8 cellular contexts compared by ENCODE assay signal in the genomic region with DNA sequence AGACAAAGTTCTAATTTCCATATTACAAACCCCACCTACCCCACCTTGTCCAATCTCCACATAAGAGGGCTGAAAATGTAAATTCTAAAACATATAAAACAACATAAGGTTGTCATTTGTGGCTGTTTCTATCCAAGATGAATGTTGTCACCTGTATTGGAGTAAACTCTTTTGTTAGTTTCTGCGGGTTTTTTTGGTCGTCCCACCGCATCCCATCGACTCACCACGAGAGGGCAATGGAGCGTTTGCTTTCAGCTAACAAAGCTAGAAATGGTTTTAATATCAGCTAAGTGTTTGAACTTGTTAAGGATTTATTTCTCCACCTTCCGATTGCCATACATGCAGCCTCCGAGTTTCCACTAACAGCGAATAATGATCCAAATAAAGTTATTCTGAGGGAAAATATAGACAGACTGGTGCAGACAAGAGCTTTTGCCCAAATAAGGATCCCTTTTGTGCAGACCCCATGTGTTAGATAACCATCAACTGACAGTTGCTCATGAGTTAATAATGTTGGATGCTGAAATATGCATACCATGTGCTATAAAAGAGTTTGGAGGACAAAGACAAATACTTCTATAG.
DNase-seq lines count a peak whose midpoint lies in the region; ATAC-seq and TF ChIP-seq lines count a peak whose summit lies in the region.

No MANE protein-coding gene starts in this region.

- ATAC-seq in GM21447 (IDR thresholded peaks at IDR 0.05; ENCODE audit: unreplicated experiment) = peak; percentile 45
- peak; percentile 51 to 67 for ATAC-seq in activated naive CD4-positive, alpha-beta T cell treated with anti-CD3 and anti-CD28 coated beads, Interleukin-2, amount 50 U/mL, for 72 hours

- peaks cover 5% of the 10 kb centered on the region for H3K27me3 Mint-ChIP-seq in glutamatergic neuron (ENCODE audit: unreplicated experiment)

- H3K4me3 Mint-ChIP-seq in glutamatergic neuron (ENCODE audit: unreplicated experiment) = no peak overlapping the region

- TF ChIP-seq CTCF in LNCaP clone FGC (IDR thresholded peaks at IDR 0.05; ENCODE audit: control insufficient read depth, extremely low read depth, insufficient read depth) = peak; percentile 84
- peak; percentile 67 for TF ChIP-seq CTCF in glutamatergic neuron (IDR thresholded peaks at IDR 0.05; ENCODE audit: partially characterized antibody, unreplicated experiment)

- DNase-seq in COLO668 (lab: John Stamatoyannopoulos, UW; ENCODE audit: unreplicated experiment) = peak; percentile 47
- peak; percentile 58 for DNase-seq in LNCaP clone FGC (ENCODE audit: low read depth)
- peak; percentile 73 for DNase-seq in SK-N-DZ (ENCODE audit: low spot score)
- peak in 1 of 2 donors; percentile 64 for DNase-seq in activated naive CD4-positive, alpha-beta T cell treated with anti-CD3 and anti-CD28 coated beads, Interleukin-2, amount 50 U/mL, for 72 hours (ENCODE audit: low spot score in 2 of 2)
- peak; percentile 65 for DNase-seq in glutamatergic neuron
- peak; percentile 89 for DNase-seq in posterior vena cava (ENCODE audit: low spot score)
- DNase-seq in ureter (ENCODE audit: low spot score) = peak; percentile 80

- H3K9me3 Mint-ChIP-seq in activated naive CD4-positive, alpha-beta T cell treated with anti-CD3 and anti-CD28 coated beads, Interleukin-2, amount 50 U/mL, for 72 hours = peaks cover 2 to 4% of the 10 kb centered on the region in 2 donors
- no peaks in the 10 kb centered on the region for H3K9me3 Mint-ChIP-seq in glutamatergic neuron (ENCODE audit: unreplicated experiment)

- intact Hi-C loops in posterior vena cava (cut with DNase I) = loop anchor here (5.0 to 10.0 kb wide), 2 partner anchors 134 to 209 kb away; partner anchors contain the start of gene ARID5B (in 1 of the 2)

- peaks cover 22% of the 10 kb centered on the region for H3K4me1 Mint-ChIP-seq in glutamatergic neuron (ENCODE audit: low read depth, unreplicated experiment)

- H3K27ac Mint-ChIP-seq in activated naive CD4-positive, alpha-beta T cell treated with anti-CD3 and anti-CD28 coated beads, Interleukin-2, amount 50 U/mL, for 72 hours = peak overlapping the region; percentile 80
- peak overlapping the region; percentile 4 for H3K27ac Mint-ChIP-seq in glutamatergic neuron (ENCODE audit: unreplicated experiment)

- H3K36me3 Mint-ChIP-seq in activated naive CD4-positive, alpha-beta T cell treated with anti-CD3 and anti-CD28 coated beads, Interleukin-2, amount 50 U/mL, for 72 hours = peaks cover 26 to 70% of the 10 kb centered on the region in 2 donors
- no peaks in the 10 kb centered on the region for H3K36me3 Mint-ChIP-seq in glutamatergic neuron (ENCODE audit: unreplicated experiment)

- no peak overlapping the region for H3K4me3 ChIP-seq in LNCaP clone FGC (ENCODE audit: low read depth, low read length)
